ENCODE assay signal across 19 cellular contexts in the genomic region with DNA sequence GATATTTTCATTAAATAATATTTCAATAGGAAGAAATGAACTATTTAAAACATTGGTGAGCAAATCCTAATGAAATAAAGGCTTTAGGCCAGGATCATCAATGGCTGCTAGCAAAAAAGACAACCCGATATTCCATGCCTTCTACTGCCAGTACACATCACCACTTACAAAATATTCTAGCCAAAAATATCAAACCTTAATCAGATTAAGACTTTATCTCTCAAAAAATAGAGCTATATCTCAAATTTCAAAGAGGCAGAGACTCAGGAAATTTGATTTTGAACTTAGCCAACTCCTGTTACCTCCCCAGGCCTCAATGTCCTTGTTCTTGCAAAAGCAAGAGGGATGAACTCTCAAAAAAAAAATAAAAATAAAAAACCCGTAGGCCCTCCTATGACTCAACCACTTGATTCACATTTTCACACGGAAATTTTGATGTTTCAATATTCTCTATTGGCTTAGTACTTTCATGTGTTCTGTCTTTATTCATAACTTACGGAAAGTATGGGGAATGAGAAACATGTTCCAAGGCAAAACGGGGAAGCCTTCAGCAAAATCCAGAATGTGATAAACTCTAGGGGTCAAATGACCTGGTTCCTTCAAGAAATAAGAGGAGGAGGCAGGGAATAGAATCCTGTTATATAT.
DNase-seq lines count a peak whose midpoint lies in the region; ATAC-seq lines count a peak whose summit lies in the region.
"Had no signal": no experiment of that assay in that cellular context is flagged by ENCODE, and none has a peak within 500 bp of the region (broad histone marks: within the 10 kb centered on the region; RNA-seq: fewer than 3 reads in every experiment).

No MANE protein-coding gene starts in this region.

- no peak for DNase-seq in activated CD4-positive, CD25-positive, alpha-beta regulatory T cell treated with anti-CD3 and anti-CD28 coated beads, Interleukin-2, amount 50 U/mL, for 72 hours
- DNase-seq in amniotic epithelial cell (ENCODE audit: low read depth) (peak; percentile 38), iris pigment epithelial cell (ENCODE audit: low read depth) (peak; percentile 80), NCI-H1105 (lab: John Stamatoyannopoulos, UW) (no peak)
- DNase-seq: 8988T; activated CD4-positive, alpha-beta T cell treated with anti-CD3 and anti-CD28 coated beads for 48 hours; heart left ventricle; left colon; naive thymus-derived CD8-positive, alpha-beta T cell; NCI-H1092; NCI-H2029; NCI-H2227 treated with DMSO at 0.1 percent for 48 hours; NCI-H82; upper lobe of left lung had no signal

- no peaks in the 10 kb centered on the region for H3K27me3 ChIP-seq in ACC112 (ENCODE audit: insufficient read depth, low read length)
- H3K27me3 ChIP-seq: heart left ventricle, upper lobe of left lung had no signal

- peaks cover 56% of the 10 kb centered on the region for H3K4me1 ChIP-seq in ACC112 (ENCODE audit: control insufficient read depth, insufficient read depth, low read length, unreplicated experiment)

- peak overlapping the region; percentile 56 for H2AFZ ChIP-seq in ACC112 (ENCODE audit: low read length, unreplicated experiment)

- peak; percentile 42 to 50 for ATAC-seq in activated CD4-positive, CD25-positive, alpha-beta regulatory T cell treated with anti-CD3 and anti-CD28 coated beads, Interleukin-2, amount 50 U/mL, for 24 hours
- no peak for ATAC-seq in GM21526 (IDR thresholded peaks at IDR 0.05; ENCODE audit: low FRiP score, unreplicated experiment)
- no peak for ATAC-seq in HG03442 (IDR thresholded peaks at IDR 0.05; ENCODE audit: unreplicated experiment)
- ATAC-seq: left colon; naive thymus-derived CD8-positive, alpha-beta T cell; Panc1 had no signal

- H3K36me3 ChIP-seq in ACC112 (ENCODE audit: insufficient read depth, low read length) = no peaks in the 10 kb centered on the region
- H3K36me3 ChIP-seq: heart left ventricle, upper lobe of left lung had no signal

- H3K79me2 ChIP-seq in ACC112 (ENCODE audit: control insufficient read depth, insufficient read depth, low read length, unreplicated experiment) = no peaks in the 10 kb centered on the region

- H3K4me3 ChIP-seq in ACC112 (ENCODE audit: low read depth, low read length) = no peak overlapping the region
- H3K4me3 ChIP-seq: heart left ventricle, upper lobe of left lung had no signal

- H3K27ac ChIP-seq in ACC112 (ENCODE audit: low read depth, low read length) = peak overlapping the region; percentile 97

Comparison
In these comparisons a context has a peak if more than half of its experiments do, and no peak if none do; other contexts are left out.
1. ATAC-seq: peak in activated CD4-positive, CD25-positive, alpha-beta regulatory T cell treated with anti-CD3 and anti-CD28 coated beads, Interleukin-2, amount 50 U/mL, for 24 hours (2 of 2); none in GM21526 (single experiment) and HG03442 (single experiment).
2. DNase-seq: peak in amniotic epithelial cell (single experiment) and iris pigment epithelial cell (single experiment); none in activated CD4-positive, CD25-positive, alpha-beta regulatory T cell treated with anti-CD3 and anti-CD28 coated beads, Interleukin-2, amount 50 U/mL, for 72 hours (single experiment) and NCI-H1105 (single experiment).